32 cellular contexts compared by ENCODE assay signal in genomic region chr3:15595955-15596354, GRCh38.
"Had no signal": no experiment of that assay in that cellular context is flagged by ENCODE, and none has a peak within 500 bp of the region (broad histone marks: within the 10 kb centered on the region; RNA-seq: fewer than 3 reads in every experiment).

No MANE protein-coding gene starts in this region.

- H3K27ac Mint-ChIP-seq: activated B cell treated with CpG ODN at 0.5 μM for 24 hours; activated CD4-positive, alpha-beta memory T cell treated with anti-CD3 and anti-CD28 coated beads for 36 hours; activated CD4-positive, alpha-beta T cell treated with anti-CD3 and anti-CD28 coated beads, Interleukin-2, amount 10 ng/mL, durations not matched to agents 7 days and 5 days; activated naive CD4-positive, alpha-beta T cell treated with anti-CD3 and anti-CD28 coated beads for 36 hours; activated naive CD4-positive, alpha-beta T cell treated with anti-CD3 and anti-CD28 coated beads, Interleukin-2, amount 50 U/mL, for 72 hours; activated naive CD8-positive, alpha-beta T cell treated with anti-CD3 and anti-CD28 coated beads, Interleukin-2, amount 10 ng/mL, durations not matched to agents 7 days and 5 days; activated T-cell treated with anti-CD3 and anti-CD28 coated beads, Interleukin-2, amount 50 U/mL, for 72 hours; activated T-helper 1 cell treated with anti-CD3 and anti-CD28 coated beads, Interleukin-12 subunit alpha, Interleukin-12 subunit beta, Interleukin-2, Interleukin-4 antibody, amounts not matched to agents 30 ng/mL and 10 ng/mL and 1 ng/mL, durations not matched to agents 14 hours and 24 hours and 36 hours; activated T-helper 17 cell treated with anti-CD3 and anti-CD28 coated beads, Interleukin-2, amount 50 U/mL, for 72 hours; T-helper 1 cell treated with Interleukin-12 subunit alpha and Interleukin-12 subunit beta and Interleukin-4 antibody, amounts not matched to agents 30 μg/mL and 1 μg/mL, for 36 hours; T-helper 2 cell treated with Interferon-gamma antibody and Interleukin-4, amounts not matched to agents 5 μg/mL and 100 μg/mL, for 36 hours had no signal

- H3K9me3 Mint-ChIP-seq: activated B cell treated with CpG ODN at 0.5 μM for 24 hours; activated CD4-positive, alpha-beta memory T cell treated with anti-CD3 and anti-CD28 coated beads for 36 hours; activated CD4-positive, alpha-beta T cell treated with anti-CD3 and anti-CD28 coated beads, Interleukin-2, amount 10 ng/mL, durations not matched to agents 7 days and 5 days; activated naive CD4-positive, alpha-beta T cell treated with anti-CD3 and anti-CD28 coated beads for 36 hours; activated naive CD4-positive, alpha-beta T cell treated with anti-CD3 and anti-CD28 coated beads, Interleukin-2, amount 50 U/mL, for 72 hours; activated naive CD8-positive, alpha-beta T cell treated with anti-CD3 and anti-CD28 coated beads, Interleukin-2, amount 10 ng/mL, durations not matched to agents 7 days and 5 days; activated T-cell treated with anti-CD3 and anti-CD28 coated beads, Interleukin-2, amount 50 U/mL, for 4 hours; activated T-cell treated with anti-CD3 and anti-CD28 coated beads, Interleukin-2, amount 50 U/mL, for 72 hours; activated T-helper 1 cell treated with anti-CD3 and anti-CD28 coated beads, Interleukin-12 subunit alpha, Interleukin-12 subunit beta, Interleukin-2, Interleukin-4 antibody, amounts not matched to agents 30 ng/mL and 10 ng/mL and 1 ng/mL, durations not matched to agents 14 hours and 24 hours and 36 hours; activated T-helper 17 cell treated with anti-CD3 and anti-CD28 coated beads, Interleukin-2, amount 50 U/mL, for 72 hours; T-helper 1 cell treated with Interleukin-12 subunit alpha and Interleukin-12 subunit beta and Interleukin-4 antibody, amounts not matched to agents 30 μg/mL and 1 μg/mL, for 36 hours; T-helper 2 cell treated with Interferon-gamma antibody and Interleukin-4, amounts not matched to agents 5 μg/mL and 100 μg/mL, for 36 hours had no signal

- ATAC-seq: activated T-cell treated with anti-CD3 and anti-CD28 coated beads, Interleukin-2, amount 50 U/mL, for 4 hours; activated T-cell treated with anti-CD3 and anti-CD28 coated beads, Interleukin-2, amount 50 U/mL, for 72 hours; activated T-helper 17 cell treated with anti-CD3 and anti-CD28 coated beads, Interleukin-2, amount 50 U/mL, for 72 hours; body of pancreas had no signal

- DNase-seq: activated B cell treated with CpG ODN at 0.5 μM for 24 hours; activated CD4-positive, alpha-beta memory T cell treated with anti-CD3 and anti-CD28 coated beads for 36 hours; activated CD4-positive, alpha-beta T cell treated with anti-CD3 and anti-CD28 coated beads for 48 hours; activated CD4-positive, alpha-beta T cell treated with anti-CD3 and anti-CD28 coated beads, Interleukin-2, amount 10 ng/mL, durations not matched to agents 7 days and 5 days; activated CD4-positive, alpha-beta T cell treated with anti-CD3 and anti-CD28 coated beads, Interleukin-2, amount 50 U/mL, for 4 hours; activated CD4-positive, CD25-positive, alpha-beta regulatory T cell treated with anti-CD3 and anti-CD28 coated beads, Interleukin-2, amount 50 U/mL, for 72 hours; activated CD8-positive, alpha-beta memory T cell treated with anti-CD3 and anti-CD28 coated beads, Interleukin-2, amount 50 U/mL, for 4 hours; activated effector memory CD4-positive, alpha-beta T cell treated with anti-CD3 and anti-CD28 coated beads, Interleukin-2, amount 50 U/mL, for 16 hours; activated gamma-delta T cell treated with Interleukin-2 at 50 U/mL for 16 hours; activated naive CD4-positive, alpha-beta T cell; activated naive CD4-positive, alpha-beta T cell treated with anti-CD3 and anti-CD28 coated beads for 36 hours; activated naive CD4-positive, alpha-beta T cell treated with anti-CD3 and anti-CD28 coated beads, Interleukin-2, amount 50 U/mL, for 16 hours; activated naive CD8-positive, alpha-beta T cell treated with anti-CD3 and anti-CD28 coated beads, Interleukin-2, amount 10 ng/mL, durations not matched to agents 7 days and 5 days; activated T-cell treated with anti-CD3 and anti-CD28 coated beads for 4 hours; activated T-cell treated with anti-CD3 and anti-CD28 coated beads, Interleukin-2, amount 50 U/mL, for 1 hour; activated T-cell treated with anti-CD3 and anti-CD28 coated beads, Interleukin-2, amount 50 U/mL, for 4 hours; activated T-cell treated with anti-CD3 and anti-CD28 coated beads, Interleukin-2, amount 50 U/mL, for 72 hours; adrenal gland; amniotic stem cell; aorta; body of pancreas; brain microvascular endothelial cell; central memory CD4-positive, alpha-beta T cell; SW 1271; T-helper 1 cell; T-helper 2 cell; T-helper 9 cell had no signal

- H3K4me3 Mint-ChIP-seq: activated B cell treated with CpG ODN at 0.5 μM for 24 hours; activated CD4-positive, alpha-beta memory T cell treated with anti-CD3 and anti-CD28 coated beads for 36 hours; activated CD4-positive, alpha-beta T cell treated with anti-CD3 and anti-CD28 coated beads, Interleukin-2, amount 10 ng/mL, durations not matched to agents 7 days and 5 days; activated naive CD4-positive, alpha-beta T cell treated with anti-CD3 and anti-CD28 coated beads for 36 hours; activated naive CD8-positive, alpha-beta T cell treated with anti-CD3 and anti-CD28 coated beads, Interleukin-2, amount 10 ng/mL, durations not matched to agents 7 days and 5 days; activated T-cell treated with anti-CD3 and anti-CD28 coated beads, Interleukin-2, amount 50 U/mL, for 4 hours; activated T-cell treated with anti-CD3 and anti-CD28 coated beads, Interleukin-2, amount 50 U/mL, for 72 hours; activated T-helper 1 cell treated with anti-CD3 and anti-CD28 coated beads, Interleukin-12 subunit alpha, Interleukin-12 subunit beta, Interleukin-2, Interleukin-4 antibody, amounts not matched to agents 30 ng/mL and 10 ng/mL and 1 ng/mL, durations not matched to agents 14 hours and 24 hours and 36 hours; activated T-helper 17 cell treated with anti-CD3 and anti-CD28 coated beads, Interleukin-2, amount 50 U/mL, for 72 hours; T-helper 1 cell treated with Interleukin-12 subunit alpha and Interleukin-12 subunit beta and Interleukin-4 antibody, amounts not matched to agents 30 μg/mL and 1 μg/mL, for 36 hours; T-helper 2 cell treated with Interferon-gamma antibody and Interleukin-4, amounts not matched to agents 5 μg/mL and 100 μg/mL, for 36 hours had no signal

- H3K27me3 Mint-ChIP-seq: activated B cell treated with CpG ODN at 0.5 μM for 24 hours; activated CD4-positive, alpha-beta memory T cell treated with anti-CD3 and anti-CD28 coated beads for 36 hours; activated CD4-positive, alpha-beta T cell treated with anti-CD3 and anti-CD28 coated beads, Interleukin-2, amount 10 ng/mL, durations not matched to agents 7 days and 5 days; activated naive CD8-positive, alpha-beta T cell treated with anti-CD3 and anti-CD28 coated beads, Interleukin-2, amount 10 ng/mL, durations not matched to agents 7 days and 5 days; activated T-helper 17 cell treated with anti-CD3 and anti-CD28 coated beads, Interleukin-2, amount 50 U/mL, for 72 hours had no signal
